16 cellular contexts compared by ENCODE assay signal in genomic region chr4:168826620-168827019, GRCh38.
"Had no signal": no experiment of that assay in that cellular context is flagged by ENCODE, and none has a peak within 500 bp of the region (broad histone marks: within the 10 kb centered on the region; RNA-seq: fewer than 3 reads in every experiment).

No MANE protein-coding gene starts in this region.

- DNase-seq: dorsolateral prefrontal cortex; effector CD8-positive, alpha-beta T cell; foreskin melanocyte; heart left ventricle; hippocampal formation; left colon; mammary epithelial cell; mucosa of descending colon; natural killer cell; psoas muscle; sigmoid colon; stimulated activated CD4-positive, alpha-beta T cell treated with anti-CD3 and anti-CD28 coated beads, Interleukin-12 subunit alpha, Interleukin-12 subunit beta, amount 100 ng/mL, for 4 hours; stimulated activated naive CD4-positive, alpha-beta T cell; stomach had no signal

- H3K27ac ChIP-seq: coronary artery, dorsolateral prefrontal cortex, psoas muscle, skin epidermis, stomach had no signal

- H3K27me3 ChIP-seq: heart left ventricle, sigmoid colon, stomach had no signal

- ATAC-seq: heart left ventricle, left colon, mucosa of descending colon, natural killer cell, psoas muscle had no signal

- H3K36me3 ChIP-seq: heart left ventricle, sigmoid colon, stomach had no signal

- H3K9me3 ChIP-seq: heart left ventricle, mucosa of descending colon, psoas muscle, sigmoid colon, stomach had no signal

- H3K4me3 ChIP-seq: coronary artery, dorsolateral prefrontal cortex, heart left ventricle, mucosa of descending colon, psoas muscle, sigmoid colon, skin epidermis, stomach had no signal
